7 cellular contexts compared by ENCODE assay signal in the genomic region with DNA sequence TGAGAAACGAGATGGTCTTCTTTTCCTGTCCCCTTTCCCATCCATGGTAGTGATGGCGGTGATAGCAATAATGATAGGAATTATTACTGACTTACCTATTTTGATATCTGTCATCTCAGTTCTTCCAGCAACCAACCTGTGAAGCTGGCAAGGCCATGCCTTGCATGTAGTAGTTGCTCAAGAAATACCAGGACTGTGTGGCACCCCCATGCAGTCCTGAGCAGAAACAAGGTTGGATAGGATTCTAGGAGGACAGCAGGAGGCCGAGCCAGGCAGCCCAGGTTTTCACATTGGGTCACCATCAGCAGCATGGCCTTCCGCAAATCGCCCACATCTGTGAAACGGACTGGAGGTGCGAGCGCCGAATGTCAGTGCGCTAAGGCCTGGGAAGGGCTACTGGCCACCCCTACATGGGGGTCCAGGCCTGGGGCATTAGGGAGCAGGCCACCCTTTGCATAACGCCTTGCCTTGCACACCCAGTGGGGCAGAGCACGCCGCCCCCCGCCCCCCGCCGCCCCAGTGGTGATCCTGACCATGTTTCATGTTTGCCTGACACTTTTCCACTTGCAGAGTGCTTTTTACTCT.
A peak's percentile ranks its signal among the peaks of the same experiment; 100 is the strongest.
DNase-seq lines count a peak whose midpoint lies in the region; ATAC-seq and TF ChIP-seq lines count a peak whose summit lies in the region.

No MANE protein-coding gene starts in this region.

- no peaks in the 10 kb centered on the region for H3K9me2 ChIP-seq in Loucy (replicated peaks; ENCODE audit: low read depth, low read length)

- H3K4me2 ChIP-seq in Loucy (ENCODE audit: low read depth, low read length, poor library complexity, severe bottlenecking): peak overlapping the region; percentile 97

- no peaks in the 10 kb centered on the region for H3K9me3 ChIP-seq in Loucy (ENCODE audit: insufficient read depth, low read depth, low read length)
- H3K9me3 ChIP-seq in subcutaneous abdominal adipose tissue (ENCODE audit: control insufficient read depth in 5 of 5, low read length in 5 of 5): no peaks in the 10 kb centered on the region

- H3K36me3 Mint-ChIP-seq in activated naive CD8-positive, alpha-beta T cell: peaks cover 2% of the 10 kb centered on the region
- H3K36me3 Mint-ChIP-seq in memory B cell: peaks cover 24% of the 10 kb centered on the region

- peaks cover 73% of the 10 kb centered on the region for H3K79me2 ChIP-seq in Loucy (ENCODE audit: insufficient read depth, low read length)

- peaks cover 53% of the 10 kb centered on the region for H4K20me1 ChIP-seq in Loucy (ENCODE audit: insufficient read depth, low read length, poor library complexity, severe bottlenecking)

- H3K4me1 Mint-ChIP-seq in activated naive CD8-positive, alpha-beta T cell (ENCODE audit: low read depth): peaks cover 83% of the 10 kb centered on the region
- H3K4me1 Mint-ChIP-seq in memory B cell: peaks cover 54% of the 10 kb centered on the region

- DNase-seq in memory B cell (ENCODE audit: low spot score in 2 of 2) (no peak), CD1c-positive myeloid dendritic cell (ENCODE audit: extremely low spot score) (no peak), ecto neural progenitor cell (ENCODE audit: low spot score) (no peak), NCI-H187 treated with DMSO at 0.1 percent for 48 hours (lab: John Stamatoyannopoulos, UW) (no peak)

- H3F3A ChIP-seq in Loucy (ENCODE audit: low read depth): peaks cover 13% of the 10 kb centered on the region

- peaks cover 49% of the 10 kb centered on the region for H3K4me1 ChIP-seq in Loucy (ENCODE audit: insufficient read depth, low read length, poor library complexity, severe bottlenecking)
- peaks cover 38 to 77% (median 75%) of the 10 kb centered on the region in 5 donors for H3K4me1 ChIP-seq in subcutaneous abdominal adipose tissue (ENCODE audit: control insufficient read depth in 5 of 5, insufficient read depth in 5 of 5, low read length in 5 of 5)

- peak overlapping the region; percentile 94 for H3K4me3 Mint-ChIP-seq in activated naive CD8-positive, alpha-beta T cell
- H3K4me3 Mint-ChIP-seq in memory B cell: peak overlapping the region; percentile 95

- ATAC-seq in memory B cell (ENCODE audit: low read depth): no peak

- no peak for TF ChIP-seq CTCF in Loucy (conservative IDR thresholded peaks at IDR 0.05; ENCODE audit: low read length)

- H3K27ac Mint-ChIP-seq in activated naive CD8-positive, alpha-beta T cell: peak overlapping the region; percentile 100
- peak overlapping the region; percentile 95 for H3K27ac Mint-ChIP-seq in memory B cell

- no peak overlapping the region for H2AFZ ChIP-seq in Loucy (ENCODE audit: low read length)

- H3K9ac ChIP-seq in Loucy (ENCODE audit: low read depth, low read length, poor library complexity, severe bottlenecking) (peak overlapping the region; percentile 94), subcutaneous abdominal adipose tissue (ENCODE audit: low read length in 5 of 5) (peak overlapping the region in 1 of 5 donors; percentile 87)

- no peaks in the 10 kb centered on the region for H3K9me3 Mint-ChIP-seq in activated naive CD8-positive, alpha-beta T cell (ENCODE audit: low read depth)
- H3K9me3 Mint-ChIP-seq in memory B cell: no peaks in the 10 kb centered on the region

- no peaks in the 10 kb centered on the region for H3K27me3 Mint-ChIP-seq in activated naive CD8-positive, alpha-beta T cell
- H3K27me3 Mint-ChIP-seq in memory B cell: no peaks in the 10 kb centered on the region

- H3K4me3 ChIP-seq in Loucy (ENCODE audit: low read length, poor library complexity, severe bottlenecking) (peak overlapping the region; percentile 90), subcutaneous abdominal adipose tissue (ENCODE audit: low read depth in 1 of 5, low read length in 5 of 5) (peak overlapping the region; percentile 32 to 86 (median 72))

- H3K27me3 ChIP-seq in Loucy (ENCODE audit: insufficient read depth, low read length, poor library complexity, severe bottlenecking) (no peaks in the 10 kb centered on the region), subcutaneous abdominal adipose tissue (ENCODE audit: control insufficient read depth in 5 of 5, insufficient read depth in 4 of 5, low read length in 5 of 5) (no peaks in the 10 kb centered on the region)

- H3K36me3 ChIP-seq in Loucy (ENCODE audit: insufficient read depth, low read length) (no peaks in the 10 kb centered on the region), subcutaneous abdominal adipose tissue (ENCODE audit: control insufficient read depth in 5 of 5, insufficient read depth in 5 of 5, low read length in 5 of 5) (peaks cover 0 to 5% (median 2%) of the 10 kb centered on the region in 5 donors)

- no peak overlapping the region for H3K27ac ChIP-seq in subcutaneous abdominal adipose tissue (ENCODE audit: low read depth, low read length)
